Comparison of ENCODE assay signal across 26 cellular contexts in the genomic region with DNA sequence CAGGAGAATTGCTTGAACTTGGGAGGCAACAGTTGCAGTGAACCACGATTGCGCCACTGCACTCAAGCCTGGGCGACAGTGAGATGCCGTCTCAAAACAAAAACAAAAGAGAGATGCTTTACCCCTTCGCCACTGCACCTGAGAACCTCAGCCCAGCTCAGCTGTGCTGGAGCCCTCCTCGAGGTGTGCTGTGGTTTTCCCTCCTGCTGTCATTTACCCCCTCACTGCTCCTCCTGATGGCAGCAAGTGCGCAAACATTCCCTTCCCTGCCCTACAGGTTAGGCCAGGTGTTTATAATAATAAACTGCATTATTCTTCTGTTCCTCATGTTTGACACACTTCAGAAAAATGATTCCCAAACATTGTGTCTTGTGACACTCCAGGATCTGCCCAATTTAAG. TPM values are rescaled to one million over a fixed set of nuclear protein-coding genes. Genes with fewer than 3 reads are reported as not detected.
DNase-seq lines count a peak whose midpoint lies in the region; ATAC-seq and TF ChIP-seq lines count a peak whose summit lies in the region.
"Had no signal": no experiment of that assay in that cellular context is flagged by ENCODE, and none has a peak within 500 bp of the region (broad histone marks: within the 10 kb centered on the region; RNA-seq: fewer than 3 reads in every experiment).

No MANE protein-coding gene starts in this region.

- H3K36me3 Mint-ChIP-seq in activated CD4-positive, alpha-beta memory T cell treated with anti-CD3 and anti-CD28 coated beads, Interleukin-2, amount 10 ng/mL, durations not matched to agents 7 days and 5 days (ENCODE audit: low read depth): no peaks in the 10 kb centered on the region

- BruUV-seq in HCT116 (replicated peaks; lab: Mats Ljungman, UMichigan) (no TSS peak), PC-3 (replicated peaks; lab: Mats Ljungman, UMichigan) (no TSS peak)

- H3K79me2 ChIP-seq in HCT116 (ENCODE audit: insufficient read depth, low read length) (no peaks in the 10 kb centered on the region; the same call in 1 of the 2 replicates), PC-3 (ENCODE audit: low read length) (no peaks in the 10 kb centered on the region)

- POLR2A ChIA-PET in HCT116 (lab: Charles Lee): no interaction called here
- POLR2A ChIA-PET in PC-3 (lab: Charles Lee; ENCODE audit: unreplicated experiment): no interaction called here
- POLR2A ChIA-PET in activated CD4-positive, alpha-beta memory T cell treated with anti-CD3 and anti-CD28 coated beads, Interleukin-2, amount 10 ng/mL, durations not matched to agents 7 days and 5 days (lab: Charles Lee): interaction anchor here (0.8 kb wide), 1 partner anchor 11 kb away, joined by 3 read pairs; no protein-coding TSS in a partner anchor

- no peaks in the 10 kb centered on the region for H3K27me3 ChIP-seq in HCT116 (ENCODE audit: insufficient read depth, low read length)
- no peaks in the 10 kb centered on the region for H3K27me3 ChIP-seq in PC-3 (ENCODE audit: low read length)
- no peaks in the 10 kb centered on the region for H3K27me3 ChIP-seq in prostate gland (replicated peaks; ENCODE audit: insufficient read depth)
- H3K27me3 ChIP-seq in heart left ventricle: no peaks in the 10 kb centered on the region
- H3K27me3 ChIP-seq: left lung, MG63, SJSA1, upper lobe of right lung had no signal

- ATAC-seq in HCT116 (peak; percentile 59; the same call in 1 of the 2 replicates), PC-3 (peak; percentile 16; the same call in 1 of the 2 replicates), heart left ventricle (no peak), GM19397 (IDR thresholded peaks at IDR 0.05; ENCODE audit: unreplicated experiment) (no peak)
- ATAC-seq: upper lobe of right lung had no signal

- intact Hi-C loops in HCT116 (cut with micrococcal nuclease) (no loop called here), PC-3 (cut with micrococcal nuclease) (no loop called here), prostate gland (cut with DNase I) (no loop called here), heart left ventricle (cut with DNase I) (no loop called here)

- H3K27ac Mint-ChIP-seq in activated CD4-positive, alpha-beta memory T cell treated with anti-CD3 and anti-CD28 coated beads, Interleukin-2, amount 10 ng/mL, durations not matched to agents 7 days and 5 days: no peak overlapping the region
- H3K27ac Mint-ChIP-seq: activated CD4-positive, alpha-beta T cell treated with anti-CD3 and anti-CD28 coated beads, Interleukin-2, amount 10 ng/mL, durations not matched to agents 24 days and 14 days; activated naive CD4-positive, alpha-beta T cell treated with anti-CD3 and anti-CD28 coated beads for 36 hours; activated T-helper 1 cell treated with anti-CD3 and anti-CD28 coated beads, Interleukin-12 subunit alpha, Interleukin-12 subunit beta, Interleukin-2, Interleukin-4 antibody, amounts not matched to agents 30 ng/mL and 10 ng/mL and 1 ng/mL, durations not matched to agents 14 hours and 24 hours and 36 hours; CD14-positive monocyte had no signal

- H3K9me2 ChIP-seq in HCT116 (ENCODE audit: insufficient read depth): no peaks in the 10 kb centered on the region
- H3K9me2 ChIP-seq in PC-3 (replicated peaks; ENCODE audit: low read length): no peaks in the 10 kb centered on the region

- no peak overlapping the region for H2AFZ ChIP-seq in HCT116 (ENCODE audit: low read depth, low read length, poor library complexity, severe bottlenecking)
- H2AFZ ChIP-seq in PC-3 (ENCODE audit: low read length): no peak overlapping the region
- H2AFZ ChIP-seq: parathyroid adenoma had no signal

- H3K9me3 ChIP-seq in HCT116 (ENCODE audit: control insufficient read depth in 1 of 2, insufficient read depth in 1 of 2, low read depth in 1 of 2, low read length in 2 of 2) (no peaks in the 10 kb centered on the region), PC-3 (ENCODE audit: low read length) (no peaks in the 10 kb centered on the region), prostate gland (no peaks in the 10 kb centered on the region), heart left ventricle (peaks cover 0 to 2% (median 0%) of the 10 kb centered on the region in 12 donors)
- H3K9me3 ChIP-seq: left lung, MG63, SJSA1, upper lobe of right lung had no signal

- H3K4me3 Mint-ChIP-seq in activated CD4-positive, alpha-beta memory T cell treated with anti-CD3 and anti-CD28 coated beads, Interleukin-2, amount 10 ng/mL, durations not matched to agents 7 days and 5 days: no peak overlapping the region
- H3K4me3 Mint-ChIP-seq: activated CD4-positive, alpha-beta T cell treated with anti-CD3 and anti-CD28 coated beads, Interleukin-2, amount 10 ng/mL, durations not matched to agents 24 days and 14 days; activated naive CD4-positive, alpha-beta T cell treated with anti-CD3 and anti-CD28 coated beads for 36 hours; activated T-helper 1 cell treated with anti-CD3 and anti-CD28 coated beads, Interleukin-12 subunit alpha, Interleukin-12 subunit beta, Interleukin-2, Interleukin-4 antibody, amounts not matched to agents 30 ng/mL and 10 ng/mL and 1 ng/mL, durations not matched to agents 14 hours and 24 hours and 36 hours; CD14-positive monocyte; nephron progenitor cell had no signal

- H3F3A ChIP-seq in PC-3 (ENCODE audit: low read length, unreplicated experiment): peaks cover 15% of the 10 kb centered on the region

- no peak for TF ChIP-seq POLR2A in HCT116 (IDR thresholded peaks at IDR 0.05; ENCODE audit: borderline replicate concordance, extremely low read depth, insufficient read depth, insufficient read length)
- TF ChIP-seq POLR2A in prostate gland (IDR thresholded peaks at IDR 0.05): no peak
- TF ChIP-seq POLR2A in heart left ventricle (IDR thresholded peaks at IDR 0.05): no peak

- no peaks in the 10 kb centered on the region for H4K20me1 ChIP-seq in HCT116 (ENCODE audit: insufficient read depth)
- no peaks in the 10 kb centered on the region for H4K20me1 ChIP-seq in PC-3 (ENCODE audit: low read length)

- TF ChIP-seq CTCF in HCT116 (IDR thresholded peaks at IDR 0.05 in 2 of 3, conservative IDR thresholded peaks at IDR 0.05 in 1 of 3; ENCODE audit: borderline replicate concordance in 1 of 3, insufficient read depth in 1 of 3, low read depth in 2 of 3, low read length in 2 of 3) (no peak), PC-3 (conservative IDR thresholded peaks at IDR 0.05; ENCODE audit: low read depth, low read length) (0 out of 2 replicates have a peak, but pooled peaks have one; percentile 23), prostate gland (IDR thresholded peaks at IDR 0.05) (peak in 1 of 4 experiments; percentile 27), heart left ventricle (IDR thresholded peaks at IDR 0.05) (no peak)

- RAD21 ChIA-PET in HCT116 (lab: Charles Lee; ENCODE audit: low non-redundant PET in 1 of 2, low total read pairs in 2 of 2, uncharacterized antibody in 2 of 2, unreplicated experiment in 2 of 2): no interaction called here

- no peaks in the 10 kb centered on the region for H3K36me3 ChIP-seq in HCT116 (ENCODE audit: control insufficient read depth in 1 of 2, insufficient read depth in 2 of 2, low read length in 2 of 2)
- H3K36me3 ChIP-seq in PC-3 (ENCODE audit: low read depth, low read length): no peaks in the 10 kb centered on the region
- no peaks in the 10 kb centered on the region for H3K36me3 ChIP-seq in prostate gland
- peaks cover 0 to 3% (median 0%) of the 10 kb centered on the region in 9 donors for H3K36me3 ChIP-seq in heart left ventricle
- H3K36me3 ChIP-seq: left lung, SJSA1, upper lobe of right lung had no signal

- H3K4me1 ChIP-seq in HCT116 (ENCODE audit: control insufficient read depth in 1 of 2, insufficient read depth in 2 of 2, low read length in 2 of 2) (peaks cover 4 to 6% of the 10 kb centered on the region in 2 experiments; a peak in 3 of 4 replicates), PC-3 (ENCODE audit: insufficient read depth, low read length) (peaks cover 44% of the 10 kb centered on the region), prostate gland (replicated peaks) (peaks cover 14% of the 10 kb centered on the region), heart left ventricle (no peaks in the 10 kb centered on the region)
- H3K4me1 ChIP-seq: left lung, parathyroid adenoma, upper lobe of right lung had no signal

- peaks cover 5% of the 10 kb centered on the region for H3K4me1 Mint-ChIP-seq in activated CD4-positive, alpha-beta memory T cell treated with anti-CD3 and anti-CD28 coated beads, Interleukin-2, amount 10 ng/mL, durations not matched to agents 7 days and 5 days
- H3K4me1 Mint-ChIP-seq: CD14-positive monocyte, nephron progenitor cell had no signal

- CTCF ChIA-PET in HCT116 (lab: Charles Lee): no interaction called here
- CTCF ChIA-PET in PC-3 (lab: Charles Lee): no interaction called here
- CTCF ChIA-PET in activated CD4-positive, alpha-beta memory T cell treated with anti-CD3 and anti-CD28 coated beads, Interleukin-2, amount 10 ng/mL, durations not matched to agents 7 days and 5 days (lab: Charles Lee): no interaction called here

- no peaks in the 10 kb centered on the region for H3K9me3 Mint-ChIP-seq in activated CD4-positive, alpha-beta memory T cell treated with anti-CD3 and anti-CD28 coated beads, Interleukin-2, amount 10 ng/mL, durations not matched to agents 7 days and 5 days
- H3K9me3 Mint-ChIP-seq: activated CD4-positive, alpha-beta T cell treated with anti-CD3 and anti-CD28 coated beads, Interleukin-2, amount 10 ng/mL, durations not matched to agents 24 days and 14 days; activated naive CD4-positive, alpha-beta T cell treated with anti-CD3 and anti-CD28 coated beads for 36 hours; activated T-helper 1 cell treated with anti-CD3 and anti-CD28 coated beads, Interleukin-12 subunit alpha, Interleukin-12 subunit beta, Interleukin-2, Interleukin-4 antibody, amounts not matched to agents 30 ng/mL and 10 ng/mL and 1 ng/mL, durations not matched to agents 14 hours and 24 hours and 36 hours had no signal

- no peak overlapping the region for H3K4me3 ChIP-seq in HCT116 (replicated peaks in 1 of 2; ENCODE audit: low read depth in 1 of 2, low read length in 2 of 2)
- H3K4me3 ChIP-seq in PC-3 (ENCODE audit: low read length): no peak overlapping the region
- H3K4me3 ChIP-seq in prostate gland: no peak overlapping the region
- no peak overlapping the region for H3K4me3 ChIP-seq in heart left ventricle
- H3K4me3 ChIP-seq: left lung, MG63, SJSA1, skin epidermis, upper lobe of right lung had no signal

- H3K27ac ChIP-seq in HCT116 (ENCODE audit: low read depth, low read length) (no peak overlapping the region), PC-3 (ENCODE audit: low read length) (peak overlapping the region; percentile 45), prostate gland (peak overlapping the region; percentile 44 to 72), heart left ventricle (no peak overlapping the region)
- H3K27ac ChIP-seq: left lung, parathyroid adenoma, SJSA1, skin epidermis, upper lobe of right lung had no signal

- H3K4me2 ChIP-seq in HCT116 (ENCODE audit: low read length) (no peak overlapping the region), PC-3 (ENCODE audit: low read length) (peak overlapping the region; percentile 33)

- H3K27me3 Mint-ChIP-seq in activated CD4-positive, alpha-beta memory T cell treated with anti-CD3 and anti-CD28 coated beads, Interleukin-2, amount 10 ng/mL, durations not matched to agents 7 days and 5 days: no peaks in the 10 kb centered on the region
- H3K27me3 Mint-ChIP-seq: activated CD4-positive, alpha-beta T cell treated with anti-CD3 and anti-CD28 coated beads, Interleukin-2, amount 10 ng/mL, durations not matched to agents 24 days and 14 days had no signal

- 71% methylated on average over 7 of the region's 7 CpGs for WGBS in prostate gland
- WGBS in heart left ventricle, 4 donors: 91 to 94% (median 91%) methylated on average over 7 of the region's 7 CpGs

- peak; percentile 12 for DNase-seq in NCI-H2171 treated with DMSO at 0.1 percent for 48 hours (lab: John Stamatoyannopoulos, UW)
- DNase-seq in NCI-H2171 (lab: John Stamatoyannopoulos, UW): no peak
- DNase-seq in HCT116 (ENCODE audit: low read depth, low spot score): no peak
- DNase-seq in PC-3: peak; percentile 80
- DNase-seq in prostate gland (ENCODE audit: low spot score): peak; percentile 41
- DNase-seq in heart left ventricle: no peak
- no peak for DNase-seq in activated CD4-positive, alpha-beta memory T cell treated with anti-CD3 and anti-CD28 coated beads, Interleukin-2, amount 10 ng/mL, durations not matched to agents 7 days and 5 days
- DNase-seq: activated CD4-positive, alpha-beta T cell treated with anti-CD3 and anti-CD28 coated beads, Interleukin-2, amount 10 ng/mL, durations not matched to agents 24 days and 14 days; activated naive CD4-positive, alpha-beta T cell treated with anti-CD3 and anti-CD28 coated beads for 36 hours; Calu3; central memory CD4-positive, alpha-beta T cell; cortex of kidney; KG1; left lung; mesenchymal stem cell; MG63; nephron progenitor cell; stimulated activated naive CD4-positive, alpha-beta T cell; T-helper 9 cell; upper lobe of right lung had no signal

- H3K9ac ChIP-seq in HCT116 (ENCODE audit: low read length) (no peak overlapping the region), PC-3 (ENCODE audit: low read length) (no peak overlapping the region)
- H3K9ac ChIP-seq: parathyroid adenoma had no signal

- TF ChIP-seq RAD21 in HCT116 (IDR thresholded peaks at IDR 0.05; ENCODE audit: low read depth): no peak

RNA-seq across cellular contexts. Expression of a gene that starts 8.4 kb away (rescaled TPM):
- 3.8 TPM for total RNA-seq in HCT116 (2021; ENCODE audit: unreplicated experiment)
- polyA plus RNA-seq in HCT116 (2012): 1.8 and 2.1 TPM in 2 replicates
- 3.6 and 4.3 TPM in 2 replicates for total RNA-seq in PC-3 (2014; rRNA removed)
- 1 to 10 TPM; 5.6 to 8.4 TPM for total RNA-seq in prostate gland
- total RNA-seq in heart left ventricle: 1 to 10 TPM in 5 of 9 donors, under 1 TPM in 4; 0.69 to 1.9 (median 1.1) TPM
- 1 to 10 TPM in 1 of 2 donors, under 1 TPM in 1; 0.23 to 1.7 TPM for polyA plus RNA-seq in heart left ventricle
- 1 to 10 TPM in 1 of 2 experiments, under 1 TPM in 1; 0.71 to 1.1 TPM for total RNA-seq in activated CD4-positive, alpha-beta memory T cell treated with anti-CD3 and anti-CD28 coated beads, Interleukin-2, amount 10 ng/mL, durations not matched to agents 7 days and 5 days

RNA-seq across cellular contexts. Expression of a gene that starts 8.8 kb away (rescaled TPM):
- total RNA-seq in HCT116 (2021; ENCODE audit: unreplicated experiment) (175 TPM), PC-3 (2014; rRNA removed) (113 and 147 TPM in 2 replicates), prostate gland (100 to 1,000 TPM; 182 to 289 TPM), heart left ventricle (100 to 1,000 TPM in 8 of 9 donors, 10 to 100 TPM in 1; 90.3 to 245 (median 208) TPM)
- polyA plus RNA-seq in HCT116 (2012): 69.1 and 77.1 TPM in 2 replicates
- polyA plus RNA-seq in heart left ventricle: 10 to 100 TPM; 16.1 to 82.3 TPM
- total RNA-seq in activated CD4-positive, alpha-beta memory T cell treated with anti-CD3 and anti-CD28 coated beads, Interleukin-2, amount 10 ng/mL, durations not matched to agents 7 days and 5 days: 100 to 1,000 TPM; 224 to 229 TPM

Comparison
In these comparisons a context has a peak if more than half of its experiments do, and no peak if none do; other contexts are left out.
1. DNase-seq: peak in NCI-H2171 treated with DMSO at 0.1 percent for 48 hours (single experiment), PC-3 (single experiment) and prostate gland (single experiment); none in NCI-H2171 (single experiment), HCT116 (single experiment), heart left ventricle (0 of 5) and activated CD4-positive, alpha-beta memory T cell treated with anti-CD3 and anti-CD28 coated beads, Interleukin-2, amount 10 ng/mL, durations not matched to agents 7 days and 5 days (single experiment).
2. ATAC-seq: peak in HCT116 (single experiment) and PC-3 (single experiment); none in heart left ventricle (0 of 4) and GM19397 (single experiment).
3. H3K27ac ChIP-seq: peak in PC-3 (single experiment) and prostate gland (2 of 2); none in HCT116 (single experiment) and heart left ventricle (0 of 12).